ENCODE assay signal across 9 cellular contexts in the genomic region with DNA sequence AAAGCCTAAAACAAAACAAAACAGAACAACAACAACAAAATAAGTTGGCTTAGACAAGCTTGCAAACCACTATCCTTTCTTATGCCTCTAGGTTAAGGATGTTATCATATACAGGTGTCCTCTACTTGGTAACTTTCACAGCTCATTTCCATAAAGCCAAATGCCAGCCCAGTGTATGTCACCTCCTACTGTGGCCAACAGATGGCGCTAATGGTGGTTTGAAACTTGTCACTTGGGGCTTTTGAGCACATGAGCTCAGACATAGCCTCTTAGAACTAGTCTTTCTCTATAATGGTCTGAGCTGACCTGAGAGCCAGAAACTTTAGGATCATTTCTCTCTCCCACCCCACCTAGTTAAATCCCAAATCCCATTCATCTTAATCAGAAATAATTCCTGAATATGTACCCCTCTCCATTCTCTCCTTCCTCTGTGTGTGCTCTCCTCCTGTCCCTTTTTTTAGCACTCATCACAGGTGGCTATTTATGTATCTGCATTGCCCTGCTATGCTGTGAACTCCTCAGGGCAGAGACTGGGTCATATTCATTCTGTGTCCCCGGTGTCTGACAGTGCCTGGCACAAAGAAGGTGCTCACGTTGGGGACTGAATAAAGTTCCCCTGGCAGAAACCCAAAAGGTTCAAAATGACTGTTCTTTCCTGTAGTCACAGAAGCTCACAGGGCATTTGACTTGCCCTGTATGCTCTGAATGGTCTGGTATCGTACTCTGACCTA.
DNase-seq lines count a peak whose midpoint lies in the region; TF ChIP-seq lines count a peak whose summit lies in the region.
"Had no signal": no experiment of that assay in that cellular context is flagged by ENCODE, and none has a peak within 500 bp of the region (broad histone marks: within the 10 kb centered on the region; RNA-seq: fewer than 3 reads in every experiment).

No MANE protein-coding gene starts in this region.

- no peaks in the 10 kb centered on the region for H3K9me3 ChIP-seq in HEK293 (ENCODE audit: control insufficient read depth, insufficient read depth, low read depth, low read length)
- H3K9me3 ChIP-seq in SK-N-MC (ENCODE audit: low read depth, low read length): no peaks in the 10 kb centered on the region

- POLR2A ChIA-PET in HEK293 (lab: Yijun Ruan, JAX): interaction anchor here (0.6 kb wide), 1 partner anchor 62 kb away, joined by 6 read pairs; no protein-coding TSS in a partner anchor

- TF ChIP-seq CTCF in HEK293 (tag by site-specific recombination; IDR thresholded peaks at IDR 0.05) (peak; percentile 13; the same call in 1 of the 2 replicates), astrocyte of the cerebellum (IDR thresholded peaks at IDR 0.05; ENCODE audit: low read depth, low read length, missing control alignments) (peak; percentile 85)

- no peaks in the 10 kb centered on the region for H3K36me3 ChIP-seq in HEK293 (ENCODE audit: control insufficient read depth in 2 of 2, insufficient read depth in 1 of 2, low read length in 2 of 2)
- no peaks in the 10 kb centered on the region for H3K36me3 ChIP-seq in SK-N-MC (ENCODE audit: insufficient read depth, low read length)

- H3K27ac ChIP-seq in HEK293 (ENCODE audit: extremely low read depth, low read depth, low read length) (no peak overlapping the region), SK-N-MC (no peak overlapping the region)
- H3K27ac ChIP-seq: skin epidermis had no signal

- in situ Hi-C loops in astrocyte of the cerebellum (cut with HindIII; ENCODE audit: low sequenced_read_pairs): no loop called here

- CTCF ChIA-PET in HEK293 (lab: Yijun Ruan, JAX): interaction anchor here (0.5 to 2.1 kb wide), 31 partner anchors 9 to 1760 kb away, joined by 3 to 20 read pairs (median 3); no protein-coding TSS in a partner anchor

- DNase-seq in NK-92 treated with Interleukin-12 subunit alpha and Interleukin-12 subunit beta, amount 100 ng/mL, for 24 hours (lab: John Stamatoyannopoulos, UW): peak; percentile 22
- DNase-seq in NK-92 (lab: John Stamatoyannopoulos, UW; ENCODE audit: unreplicated experiment) (no peak), LoVo (ENCODE audit: low spot score) (peak; percentile 58), SK-N-MC (ENCODE audit: low read depth, low spot score) (peak; percentile 14), astrocyte of the cerebellum (ENCODE audit: low read depth) (peak; percentile 49), iPS DF 19.7 (ENCODE audit: low read depth, low spot score) (peak; percentile 33)
- DNase-seq in stimulated activated CD4-positive, alpha-beta T cell treated with anti-CD3 and anti-CD28 coated beads, Interleukin-12 subunit alpha, Interleukin-12 subunit beta, amount 100 ng/mL, for 24 hours (ENCODE audit: low read depth in 2 of 2): peak; percentile 9 to 44

- H3K9ac ChIP-seq in SK-N-MC (ENCODE audit: insufficient read length): no peak overlapping the region

- no peak overlapping the region for H3K4me3 ChIP-seq in HEK293 (ENCODE audit: low read depth, low read length)
- H3K4me3 ChIP-seq in SK-N-MC: no peak overlapping the region
- H3K4me3 ChIP-seq in astrocyte of the cerebellum (ENCODE audit: low read depth, low read length): no peak overlapping the region
- H3K4me3 ChIP-seq: skin epidermis had no signal

- no peaks in the 10 kb centered on the region for H3K4me1 ChIP-seq in HEK293 (ENCODE audit: control insufficient read depth, insufficient read depth, low read length)

TF ChIP-seq in HEK293, 187 proteins besides CTCF, POLR2A, EP300 and RAD21:
- TF ChIP-seq KLF1 (tag by site-specific recombination; IDR thresholded peaks at IDR 0.05) (no peak), ZNF654 (tag by site-specific recombination; IDR thresholded peaks at IDR 0.05; ENCODE audit: low read depth) (peak; percentile 37), ZNF776 (tag by site-specific recombination; IDR thresholded peaks at IDR 0.05; ENCODE audit: borderline replicate concordance) (no peak), ZNF629 (tag by site-specific recombination; IDR thresholded peaks at IDR 0.05) (no peak), ZNF302 (tag by site-specific recombination; IDR thresholded peaks at IDR 0.05; ENCODE audit: low read depth) (no peak), ZSCAN16 (tag by site-specific recombination; IDR thresholded peaks at IDR 0.05) (no peak), ZNF335 (tag by site-specific recombination; conservative IDR thresholded peaks at IDR 0.05) (0 out of 2 replicates have a peak, but pooled peaks have one; percentile 12)
- TF ChIP-seq, protein P1, sequence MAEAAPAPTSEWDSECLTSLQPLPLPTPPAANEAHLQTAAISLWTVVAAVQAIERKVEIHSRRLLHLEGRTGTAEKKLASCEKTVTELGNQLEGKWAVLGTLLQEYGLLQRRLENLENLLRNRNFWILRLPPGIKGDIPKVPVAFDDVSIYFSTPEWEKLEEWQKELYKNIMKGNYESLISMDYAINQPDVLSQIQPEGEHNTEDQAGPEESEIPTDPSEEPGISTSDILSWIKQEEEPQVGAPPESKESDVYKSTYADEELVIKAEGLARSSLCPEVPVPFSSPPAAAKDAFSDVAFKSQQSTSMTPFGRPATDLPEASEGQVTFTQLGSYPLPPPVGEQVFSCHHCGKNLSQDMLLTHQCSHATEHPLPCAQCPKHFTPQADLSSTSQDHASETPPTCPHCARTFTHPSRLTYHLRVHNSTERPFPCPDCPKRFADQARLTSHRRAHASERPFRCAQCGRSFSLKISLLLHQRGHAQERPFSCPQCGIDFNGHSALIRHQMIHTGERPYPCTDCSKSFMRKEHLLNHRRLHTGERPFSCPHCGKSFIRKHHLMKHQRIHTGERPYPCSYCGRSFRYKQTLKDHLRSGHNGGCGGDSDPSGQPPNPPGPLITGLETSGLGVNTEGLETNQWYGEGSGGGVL (tag by site-specific recombination; IDR thresholded peaks at IDR 0.05): no peak
